In genomic region chr6:89080281-89081128, GRCh38 we compare ENCODE assay signal across 8 cellular contexts. TPM values are rescaled to one million over a fixed set of nuclear protein-coding genes. Genes with fewer than 3 reads are reported as not detected.
DNase-seq lines count a peak whose midpoint lies in the region; ATAC-seq and TF ChIP-seq lines count a peak whose summit lies in the region.

Gene PNRC1, plus strand, starts transcription at chr6:89080751. Its CDS starts 144 bp downstream, at chr6:89080895.

- H3K36me3 ChIP-seq in SU-DHL-6 (ENCODE audit: low read length) (peaks cover 19% of the 10 kb centered on the region), ovary (no peaks in the 10 kb centered on the region), thyroid gland (peaks cover 12 to 15% of the 10 kb centered on the region in 2 donors)

- H3K9me3 Mint-ChIP-seq in activated naive CD8-positive, alpha-beta T cell treated with anti-CD3 and anti-CD28 coated beads, Interleukin-2, amount 10 ng/mL, durations not matched to agents 7 days and 5 days: no peaks in the 10 kb centered on the region

- H3K9ac ChIP-seq in SU-DHL-6 (ENCODE audit: low read length): peak within 1 kb of the TSS; percentile 96

- H3K27ac Mint-ChIP-seq in activated naive CD8-positive, alpha-beta T cell treated with anti-CD3 and anti-CD28 coated beads, Interleukin-2, amount 10 ng/mL, durations not matched to agents 7 days and 5 days: peak within 1 kb of the TSS; percentile 98

- H3K27ac ChIP-seq in SU-DHL-6 (ENCODE audit: low read depth, low read length) (peak within 1 kb of the TSS; percentile 82), ovary (peak within 1 kb of the TSS; percentile 100), thyroid gland (peak within 1 kb of the TSS; percentile 100)

- peaks cover 25% of the 10 kb centered on the region for H3K4me1 Mint-ChIP-seq in activated naive CD8-positive, alpha-beta T cell treated with anti-CD3 and anti-CD28 coated beads, Interleukin-2, amount 10 ng/mL, durations not matched to agents 7 days and 5 days

- peaks cover 29% of the 10 kb centered on the region for H3K79me2 ChIP-seq in SU-DHL-6 (ENCODE audit: insufficient read depth, low read length)

- H3K4me2 ChIP-seq in SU-DHL-6 (ENCODE audit: low read depth, low read length, poor library complexity, severe bottlenecking): peak within 1 kb of the TSS; percentile 94

- 1% methylated on average over 62 to 63 of the region's 63 CpGs for WGBS in ovary, 3 donors
- 0 to 1% methylated on average over 47 to 58 of the region's 63 CpGs for WGBS in thyroid gland, 2 donors

- H3K27me3 Mint-ChIP-seq in activated naive CD8-positive, alpha-beta T cell treated with anti-CD3 and anti-CD28 coated beads, Interleukin-2, amount 10 ng/mL, durations not matched to agents 7 days and 5 days: no peaks in the 10 kb centered on the region

- no peaks in the 10 kb centered on the region for H3K27me3 ChIP-seq in SU-DHL-6 (ENCODE audit: low read length)
- H3K27me3 ChIP-seq in ovary: no peaks in the 10 kb centered on the region
- no peaks in the 10 kb centered on the region for H3K27me3 ChIP-seq in thyroid gland

- peak; percentile 75 for ATAC-seq in HG02678 (IDR thresholded peaks at IDR 0.05; ENCODE audit: unreplicated experiment)
- ATAC-seq in activated naive CD8-positive, alpha-beta T cell treated with anti-CD3 and anti-CD28 coated beads, Interleukin-2, amount 10 ng/mL, durations not matched to agents 7 days and 5 days (ENCODE audit: low read depth): peak; percentile 65

- no peak for TF ChIP-seq CTCF in SU-DHL-6 (IDR thresholded peaks at IDR 0.05; ENCODE audit: insufficient read depth, low read length, poor library complexity, severe bottlenecking)
- peak in 1 of 3 donors; percentile 20 for TF ChIP-seq CTCF in ovary (IDR thresholded peaks at IDR 0.05)
- TF ChIP-seq CTCF in thyroid gland (IDR thresholded peaks at IDR 0.05): no peak

- H4K20me1 ChIP-seq in SU-DHL-6 (ENCODE audit: low read depth, low read length): no peaks in the 10 kb centered on the region

- intact Hi-C loops in head of caudate nucleus (cut with DNase I) (loop anchor here (5.0 to 10.0 kb wide), 2 partner anchors 118 to 1926 kb away; partner anchors contain the start of genes RNGTT and ZNF292), ovary (cut with DNase I) (loop anchor here in 2 of 4 donors (1.0 to 10.0 kb wide), 4 partner anchors 46 to 273 kb away; partner anchors contain the start of gene PM20D2 (in 2 of the 2)), thyroid gland (cut with DNase I) (no loop called here)

- no peaks in the 10 kb centered on the region for H3K9me2 ChIP-seq in SU-DHL-6 (replicated peaks; ENCODE audit: insufficient read depth, low read length)

- POLR2A ChIA-PET in activated naive CD8-positive, alpha-beta T cell treated with anti-CD3 and anti-CD28 coated beads, Interleukin-2, amount 10 ng/mL, durations not matched to agents 7 days and 5 days (lab: Charles Lee): interaction anchor here (0.7 to 6.1 kb wide), 32 partner anchors 9 to 1507 kb away, joined by 3 to 103 read pairs (median 4); partner anchors contain the start of genes AKIRIN2, CASP8AP2, MAP3K7 and PM20D2

- TF ChIP-seq EP300 in ovary (IDR thresholded peaks at IDR 0.05): peak; percentile 60

- H3K9me3 ChIP-seq in SU-DHL-6 (ENCODE audit: insufficient read depth, low read length) (no peaks in the 10 kb centered on the region), ovary (no peaks in the 10 kb centered on the region), thyroid gland (no peaks in the 10 kb centered on the region)

- H3K36me3 Mint-ChIP-seq in activated naive CD8-positive, alpha-beta T cell treated with anti-CD3 and anti-CD28 coated beads, Interleukin-2, amount 10 ng/mL, durations not matched to agents 7 days and 5 days: peaks cover 31% of the 10 kb centered on the region

- H2AFZ ChIP-seq in SU-DHL-6 (ENCODE audit: low read depth, low read length, severe bottlenecking): peak within 1 kb of the TSS; percentile 84

- H3K4me3 ChIP-seq in SU-DHL-6 (ENCODE audit: insufficient read depth, low read length, poor library complexity, severe bottlenecking): peak within 1 kb of the TSS; percentile 100
- H3K4me3 ChIP-seq in ovary: peak within 1 kb of the TSS; percentile 64
- H3K4me3 ChIP-seq in thyroid gland (replicated peaks in 1 of 3): peak within 1 kb of the TSS; percentile 98 to 100 (median 100)

- peak within 1 kb of the TSS; percentile 92 for H3K4me3 Mint-ChIP-seq in activated naive CD8-positive, alpha-beta T cell treated with anti-CD3 and anti-CD28 coated beads, Interleukin-2, amount 10 ng/mL, durations not matched to agents 7 days and 5 days

- TF ChIP-seq POLR2A in GM10847 (IDR thresholded peaks at IDR 0.05; ENCODE audit: extremely low read depth, insufficient read length) (peak; percentile 98), ovary (IDR thresholded peaks at IDR 0.05) (peak; percentile 100), thyroid gland (IDR thresholded peaks at IDR 0.05) (peak; percentile 97 to 100)

- H3F3A ChIP-seq in SU-DHL-6 (ENCODE audit: insufficient read depth): peaks cover 8% of the 10 kb centered on the region; the same call in 1 of the 2 replicates

- H3K4me1 ChIP-seq in ovary (ENCODE audit: insufficient read depth) (peaks cover 3% of the 10 kb centered on the region), thyroid gland (peaks cover 29 to 30% of the 10 kb centered on the region in 2 donors)

- DNase-seq in NCI-H128 (lab: John Stamatoyannopoulos, UW; ENCODE audit: unreplicated experiment): peak; percentile 99
- peak; percentile 100 for DNase-seq in activated naive CD8-positive, alpha-beta T cell treated with anti-CD3 and anti-CD28 coated beads, Interleukin-2, amount 10 ng/mL, durations not matched to agents 7 days and 5 days
- peak; percentile 100 for DNase-seq in head of caudate nucleus
- peak; percentile 100 for DNase-seq in ovary
- peak; percentile 100 for DNase-seq in thyroid gland

RNA-seq across cellular contexts. Expression of gene PNRC1, which starts in this region (rescaled TPM):
- 100 to 1,000 TPM; 233 to 264 TPM for total RNA-seq in activated naive CD8-positive, alpha-beta T cell treated with anti-CD3 and anti-CD28 coated beads, Interleukin-2, amount 10 ng/mL, durations not matched to agents 7 days and 5 days
- total RNA-seq in ovary: 100 to 1,000 TPM; 311 to 507 (median 427) TPM
- polyA plus RNA-seq in ovary: 100 to 1,000 TPM; 152 to 239 TPM
- total RNA-seq in thyroid gland: 100 to 1,000 TPM; 189 to 307 (median 245) TPM

Comparison
In these comparisons a context has a peak if more than half of its experiments do, and no peak if none do; other contexts are left out.
1. Peak in every context shown above with its lines: DNase-seq, ATAC-seq, H3K4me3 ChIP-seq and H3K27ac ChIP-seq.